In the genomic region with DNA sequence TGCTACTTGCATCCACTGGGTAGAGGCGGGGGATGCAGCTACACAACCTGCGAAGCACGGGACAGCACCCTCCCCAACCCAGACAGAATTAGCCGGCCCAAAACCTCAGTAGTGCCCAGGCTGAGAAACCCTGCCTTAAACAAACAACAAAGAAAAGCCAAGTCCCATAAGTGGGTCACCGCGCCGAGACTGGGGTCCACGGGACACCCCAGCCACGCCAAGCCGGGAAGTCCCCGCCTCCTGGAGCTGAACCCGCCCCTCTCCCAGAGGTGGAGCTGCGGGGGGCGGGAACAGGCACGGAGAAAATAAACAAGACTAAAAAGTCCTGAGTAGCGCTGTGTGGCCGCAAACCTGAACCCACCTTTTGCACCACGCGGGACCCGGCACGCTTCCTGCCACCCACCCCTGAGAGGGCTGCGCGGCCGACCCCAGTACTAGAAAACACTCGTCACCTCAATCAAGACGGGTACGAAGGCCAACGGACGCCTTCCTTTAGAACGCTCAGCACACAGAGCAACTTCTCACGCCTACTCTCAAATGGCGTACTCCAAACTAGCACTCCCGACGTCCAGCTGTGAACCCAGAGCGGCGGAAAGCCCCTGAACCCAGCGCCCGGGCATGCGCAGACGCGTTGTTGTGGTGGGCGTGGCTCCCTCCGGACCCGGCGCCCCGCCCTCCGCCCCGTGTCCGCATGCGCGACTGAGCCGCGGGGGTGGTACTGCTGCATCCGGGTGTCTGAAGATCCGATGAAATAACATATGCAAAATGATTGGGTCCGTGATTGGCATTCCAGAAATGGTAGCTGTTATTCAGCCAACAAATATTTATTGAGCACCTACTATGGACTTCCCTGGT, we compare ENCODE assay signal across 8 cellular contexts. TPM values are rescaled to one million over a fixed set of nuclear protein-coding genes. Genes with fewer than 3 reads are reported as not detected.
DNase-seq lines count a peak whose midpoint lies in the region; ATAC-seq, FAIRE-seq and TF ChIP-seq lines count a peak whose summit lies in the region.
"Not testable (repeated sequence)": the region's sequence is repeated elsewhere in the genome, so short reads cannot be mapped to it uniquely, and the experiment has no call there.

No MANE protein-coding gene starts in this region.

- DNase-seq in ACHN (peak; percentile 78), NCI-H460 (ENCODE audit: extremely low read depth, low read depth) (peak; percentile 69), cardiac fibroblast (ENCODE audit: low read depth in 2 of 2) (peak; percentile 70 to 83), kidney (peak; percentile 80)
- DNase-seq in activated CD4-positive, alpha-beta T cell treated with anti-CD3 and anti-CD28 coated beads for 36 hours, result peak; percentile 94
- peak; percentile 79 to 88 for DNase-seq in stimulated activated CD4-positive, alpha-beta T cell treated with anti-CD3 and anti-CD28 coated beads, Interleukin-15, amount 100 ng/mL, for 48 hours (ENCODE audit: low read depth in 2 of 2)

- not testable (repeated sequence) for H3K9me3 Mint-ChIP-seq in activated CD4-positive, alpha-beta T cell treated with anti-CD3 and anti-CD28 coated beads for 36 hours (ENCODE audit: low read depth)

- not testable (repeated sequence) for H3K9ac ChIP-seq in kidney (ENCODE audit: low read length in 2 of 2)

- H3K27me3 Mint-ChIP-seq in activated CD4-positive, alpha-beta T cell treated with anti-CD3 and anti-CD28 coated beads for 36 hours, result not testable (repeated sequence)

- not testable (repeated sequence) for TF ChIP-seq CTCF in cardiac fibroblast (IDR thresholded peaks at IDR 0.05; ENCODE audit: low read depth, low read length); kidney (IDR thresholded peaks at IDR 0.05; ENCODE audit: borderline replicate concordance, extremely low read depth, insufficient read depth)

- intact Hi-C loops in activated CD4-positive, alpha-beta T cell treated with anti-CD3 and anti-CD28 coated beads for 36 hours (cut with DNase I, micrococcal nuclease), result loop anchor here (1.0 to 5.0 kb wide), 4 partner anchors 20 to 35 kb away; partner anchors contain the start of genes RSRP1 (in 2 of the 2) and SYF2 (in 1 of the 2)
- intact Hi-C loops in kidney (cut with DNase I), result not testable (repeated sequence)

- FAIRE-seq in kidney (lab: Jason Lieb, UNC), result not testable (repeated sequence)

- not testable (repeated sequence) for H3K27ac ChIP-seq in kidney (ENCODE audit: low read depth in 2 of 2, low read length in 2 of 2)

- POLR2A ChIA-PET in activated CD4-positive, alpha-beta T cell treated with anti-CD3 and anti-CD28 coated beads for 36 hours (lab: Charles Lee), result interaction anchor here (1.2 kb wide), 1 partner anchor 20 kb away, joined by 4 read pairs; the partner anchor contains the start of gene RSRP1

- H3K4me3 ChIP-seq in cardiac fibroblast (replicated peaks in 1 of 2; ENCODE audit: low read depth in 2 of 2, low read length in 2 of 2), result peak overlapping the region; percentile 57 to 61
- H3K4me3 ChIP-seq in kidney (ENCODE audit: low read length in 2 of 2), result not testable (repeated sequence)

- H3K27ac Mint-ChIP-seq in activated CD4-positive, alpha-beta T cell treated with anti-CD3 and anti-CD28 coated beads for 36 hours, result peak overlapping the region; percentile 86

- not testable (repeated sequence) for H3K36me3 Mint-ChIP-seq in activated CD4-positive, alpha-beta T cell treated with anti-CD3 and anti-CD28 coated beads for 36 hours (ENCODE audit: low read depth)

- not testable (repeated sequence) for H3K4me1 Mint-ChIP-seq in activated CD4-positive, alpha-beta T cell treated with anti-CD3 and anti-CD28 coated beads for 36 hours

- H3K9me3 ChIP-seq in kidney (ENCODE audit: control insufficient read depth in 1 of 2, low read length in 2 of 2), result not testable (repeated sequence)

- peak overlapping the region; percentile 72 for H3K4me3 Mint-ChIP-seq in activated CD4-positive, alpha-beta T cell treated with anti-CD3 and anti-CD28 coated beads for 36 hours

- peak; percentile 84 for ATAC-seq in GM19324 (IDR thresholded peaks at IDR 0.05; ENCODE audit: low FRiP score, unreplicated experiment)
- peak; percentile 76 for ATAC-seq in HG03354 (IDR thresholded peaks at IDR 0.05; ENCODE audit: poor library complexity, severe bottlenecking, unreplicated experiment)
- ATAC-seq in activated CD4-positive, alpha-beta T cell treated with anti-CD3 and anti-CD28 coated beads for 36 hours, result peak; percentile 78

- H3K36me3 ChIP-seq in kidney (ENCODE audit: control insufficient read depth in 1 of 2, insufficient read depth in 2 of 2, low read length in 2 of 2), result not testable (repeated sequence)

- CTCF ChIA-PET in activated CD4-positive, alpha-beta T cell treated with anti-CD3 and anti-CD28 coated beads for 36 hours (lab: Charles Lee), result not testable (repeated sequence)

- in situ Hi-C loops in ACHN (cut with HindIII; ENCODE audit: low pct_ligation_motif_present, low pct_unique_long_range_greater_than_20kb, low sequenced_read_pairs), result not testable (repeated sequence)

- H3K4me1 ChIP-seq in kidney (ENCODE audit: control insufficient read depth in 1 of 2, insufficient read depth in 1 of 2, low read depth in 1 of 2, low read length in 2 of 2), result not testable (repeated sequence)

RNA-seq across cellular contexts. Expression of gene RHD, which starts 4.8 kb away (rescaled TPM):
- total RNA-seq in NCI-H460 (2014; rRNA removed; shearing (Covaris generic)), result not detected in 2 replicates
- not detected in 2 replicates for polyA plus RNA-seq in NCI-H460 (2014; cell fraction: nucleus; rRNA removed)
- not detected for total RNA-seq in activated CD4-positive, alpha-beta T cell treated with anti-CD3 and anti-CD28 coated beads for 36 hours
- not detected for total RNA-seq in kidney
- polyA plus RNA-seq in kidney (ENCODE audit: insufficient read depth, low read depth, low replicate concordance), result not detected

RNA-seq across cellular contexts. Expression of gene RSRP1, which starts 20.3 kb away (rescaled TPM):
- 43.9 and 56.8 TPM in 2 replicates for total RNA-seq in NCI-H460 (2014; rRNA removed; shearing (Covaris generic))
- 133 and 142 TPM in 2 replicates for polyA plus RNA-seq in NCI-H460 (2014; cell fraction: nucleus; rRNA removed)
- 100 to 1,000 TPM in 1 of 2 experiments, 10 to 100 TPM in 1; 86.8 to 120 TPM for total RNA-seq in activated CD4-positive, alpha-beta T cell treated with anti-CD3 and anti-CD28 coated beads for 36 hours
- 123 TPM for total RNA-seq in kidney
- 118 TPM for polyA plus RNA-seq in kidney (ENCODE audit: insufficient read depth, low read depth, low replicate concordance)

RNA-seq across cellular contexts. Expression of gene SYF2, which starts 35.2 kb away (rescaled TPM):
- 60.7 and 61.9 TPM in 2 replicates for total RNA-seq in NCI-H460 (2014; rRNA removed; shearing (Covaris generic))
- 17.1 and 17.2 TPM in 2 replicates for polyA plus RNA-seq in NCI-H460 (2014; cell fraction: nucleus; rRNA removed)
- total RNA-seq in activated CD4-positive, alpha-beta T cell treated with anti-CD3 and anti-CD28 coated beads for 36 hours, result 10 to 100 TPM; 39.0 to 42.4 TPM
- total RNA-seq in kidney, result 53.8 TPM
- 91.5 TPM for polyA plus RNA-seq in kidney (ENCODE audit: insufficient read depth, low read depth, low replicate concordance)
